2 cellular contexts compared by ENCODE assay signal in genomic region chr1:87883906-87884305, GRCh38.
TF ChIP-seq lines count a peak whose summit lies in the region.

No MANE protein-coding gene starts in this region.

TF ChIP-seq in GM23338, 12 proteins besides CTCF, POLR2A, EP300 and RAD21 (continued from another document):
- TF ChIP-seq, protein P1, sequence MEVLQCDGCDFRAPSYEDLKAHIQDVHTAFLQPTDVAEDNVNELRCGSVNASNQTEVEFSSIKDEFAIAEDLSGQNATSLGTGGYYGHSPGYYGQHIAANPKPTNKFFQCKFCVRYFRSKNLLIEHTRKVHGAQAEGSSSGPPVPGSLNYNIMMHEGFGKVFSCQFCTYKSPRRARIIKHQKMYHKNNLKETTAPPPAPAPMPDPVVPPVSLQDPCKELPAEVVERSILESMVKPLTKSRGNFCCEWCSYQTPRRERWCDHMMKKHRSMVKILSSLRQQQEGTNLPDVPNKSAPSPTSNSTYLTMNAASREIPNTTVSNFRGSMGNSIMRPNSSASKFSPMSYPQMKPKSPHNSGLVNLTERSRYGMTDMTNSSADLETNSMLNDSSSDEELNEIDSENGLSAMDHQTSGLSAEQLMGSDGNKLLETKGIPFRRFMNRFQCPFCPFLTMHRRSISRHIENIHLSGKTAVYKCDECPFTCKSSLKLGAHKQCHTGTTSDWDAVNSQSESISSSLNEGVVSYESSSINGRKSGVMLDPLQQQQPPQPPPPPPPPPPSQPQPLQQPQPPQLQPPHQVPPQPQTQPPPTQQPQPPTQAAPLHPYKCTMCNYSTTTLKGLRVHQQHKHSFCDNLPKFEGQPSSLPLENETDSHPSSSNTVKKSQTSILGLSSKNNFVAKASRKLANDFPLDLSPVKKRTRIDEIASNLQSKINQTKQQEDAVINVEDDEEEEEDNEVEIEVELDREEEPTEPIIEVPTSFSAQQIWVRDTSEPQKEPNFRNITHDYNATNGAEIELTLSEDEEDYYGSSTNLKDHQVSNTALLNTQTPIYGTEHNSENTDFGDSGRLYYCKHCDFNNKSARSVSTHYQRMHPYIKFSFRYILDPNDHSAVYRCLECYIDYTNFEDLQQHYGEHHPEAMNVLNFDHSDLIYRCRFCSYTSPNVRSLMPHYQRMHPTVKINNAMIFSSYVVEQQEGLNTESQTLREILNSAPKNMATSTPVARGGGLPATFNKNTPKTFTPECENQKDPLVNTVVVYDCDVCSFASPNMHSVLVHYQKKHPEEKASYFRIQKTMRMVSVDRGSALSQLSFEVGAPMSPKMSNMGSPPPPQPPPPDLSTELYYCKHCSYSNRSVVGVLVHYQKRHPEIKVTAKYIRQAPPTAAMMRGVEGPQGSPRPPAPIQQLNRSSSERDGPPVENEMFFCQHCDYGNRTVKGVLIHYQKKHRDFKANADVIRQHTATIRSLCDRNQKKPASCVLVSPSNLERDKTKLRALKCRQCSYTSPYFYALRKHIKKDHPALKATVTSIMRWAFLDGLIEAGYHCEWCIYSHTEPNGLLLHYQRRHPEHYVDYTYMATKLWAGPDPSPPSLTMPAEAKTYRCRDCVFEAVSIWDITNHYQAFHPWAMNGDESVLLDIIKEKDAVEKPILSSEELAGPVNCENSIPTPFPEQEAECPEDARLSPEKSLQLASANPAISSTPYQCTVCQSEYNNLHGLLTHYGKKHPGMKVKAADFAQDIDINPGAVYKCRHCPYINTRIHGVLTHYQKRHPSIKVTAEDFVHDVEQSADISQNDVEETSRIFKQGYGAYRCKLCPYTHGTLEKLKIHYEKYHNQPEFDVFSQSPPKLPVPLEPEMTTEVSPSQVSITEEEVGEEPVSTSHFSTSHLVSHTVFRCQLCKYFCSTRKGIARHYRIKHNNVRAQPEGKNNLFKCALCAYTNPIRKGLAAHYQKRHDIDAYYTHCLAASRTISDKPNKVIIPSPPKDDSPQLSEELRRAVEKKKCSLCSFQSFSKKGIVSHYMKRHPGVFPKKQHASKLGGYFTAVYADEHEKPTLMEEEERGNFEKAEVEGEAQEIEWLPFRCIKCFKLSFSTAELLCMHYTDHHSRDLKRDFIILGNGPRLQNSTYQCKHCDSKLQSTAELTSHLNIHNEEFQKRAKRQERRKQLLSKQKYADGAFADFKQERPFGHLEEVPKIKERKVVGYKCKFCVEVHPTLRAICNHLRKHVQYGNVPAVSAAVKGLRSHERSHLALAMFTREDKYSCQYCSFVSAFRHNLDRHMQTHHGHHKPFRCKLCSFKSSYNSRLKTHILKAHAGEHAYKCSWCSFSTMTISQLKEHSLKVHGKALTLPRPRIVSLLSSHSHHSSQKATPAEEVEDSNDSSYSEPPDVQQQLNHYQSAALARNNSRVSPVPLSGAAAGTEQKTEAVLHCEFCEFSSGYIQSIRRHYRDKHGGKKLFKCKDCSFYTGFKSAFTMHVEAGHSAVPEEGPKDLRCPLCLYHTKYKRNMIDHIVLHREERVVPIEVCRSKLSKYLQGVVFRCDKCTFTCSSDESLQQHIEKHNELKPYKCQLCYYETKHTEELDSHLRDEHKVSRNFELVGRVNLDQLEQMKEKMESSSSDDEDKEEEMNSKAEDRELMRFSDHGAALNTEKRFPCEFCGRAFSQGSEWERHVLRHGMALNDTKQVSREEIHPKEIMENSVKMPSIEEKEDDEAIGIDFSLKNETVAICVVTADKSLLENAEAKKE (CRISPR knock-in tag; IDR thresholded peaks at IDR 0.05): no peak
- no peak for TF ChIP-seq POLR2AphosphoS5 (IDR thresholded peaks at IDR 0.05; ENCODE audit: low read depth)
- TF ChIP-seq ETS1 (IDR thresholded peaks at IDR 0.05): no peak
- no peak for TF ChIP-seq REST (IDR thresholded peaks at IDR 0.05; ENCODE audit: unreplicated experiment)
- TF ChIP-seq EZH2 (IDR thresholded peaks at IDR 0.05; ENCODE audit: low read depth, unreplicated experiment): no peak
- TF ChIP-seq JUNB (IDR thresholded peaks at IDR 0.05; ENCODE audit: unreplicated experiment): no peak
- TF ChIP-seq NANOG (IDR thresholded peaks at IDR 0.05; ENCODE audit: borderline replicate concordance): no peak
- TF ChIP-seq CREB1 (CRISPR knock-in tag; IDR thresholded peaks at IDR 0.05; ENCODE audit: low read depth): no peak
- no peak for TF ChIP-seq ZNF331 (CRISPR knock-in tag; IDR thresholded peaks at IDR 0.05; ENCODE audit: low read depth)
- TF ChIP-seq ZNF114 (CRISPR knock-in tag; IDR thresholded peaks at IDR 0.05): no peak

TF ChIP-seq in IMR-90, 13 proteins besides CTCF, POLR2A, EP300 and RAD21 (continued from another document):
- TF ChIP-seq BHLHE40 (IDR thresholded peaks at IDR 0.05; ENCODE audit: low read depth, low read length): no peak
